Comparison of ENCODE assay signal across 8 cellular contexts in the genomic region with DNA sequence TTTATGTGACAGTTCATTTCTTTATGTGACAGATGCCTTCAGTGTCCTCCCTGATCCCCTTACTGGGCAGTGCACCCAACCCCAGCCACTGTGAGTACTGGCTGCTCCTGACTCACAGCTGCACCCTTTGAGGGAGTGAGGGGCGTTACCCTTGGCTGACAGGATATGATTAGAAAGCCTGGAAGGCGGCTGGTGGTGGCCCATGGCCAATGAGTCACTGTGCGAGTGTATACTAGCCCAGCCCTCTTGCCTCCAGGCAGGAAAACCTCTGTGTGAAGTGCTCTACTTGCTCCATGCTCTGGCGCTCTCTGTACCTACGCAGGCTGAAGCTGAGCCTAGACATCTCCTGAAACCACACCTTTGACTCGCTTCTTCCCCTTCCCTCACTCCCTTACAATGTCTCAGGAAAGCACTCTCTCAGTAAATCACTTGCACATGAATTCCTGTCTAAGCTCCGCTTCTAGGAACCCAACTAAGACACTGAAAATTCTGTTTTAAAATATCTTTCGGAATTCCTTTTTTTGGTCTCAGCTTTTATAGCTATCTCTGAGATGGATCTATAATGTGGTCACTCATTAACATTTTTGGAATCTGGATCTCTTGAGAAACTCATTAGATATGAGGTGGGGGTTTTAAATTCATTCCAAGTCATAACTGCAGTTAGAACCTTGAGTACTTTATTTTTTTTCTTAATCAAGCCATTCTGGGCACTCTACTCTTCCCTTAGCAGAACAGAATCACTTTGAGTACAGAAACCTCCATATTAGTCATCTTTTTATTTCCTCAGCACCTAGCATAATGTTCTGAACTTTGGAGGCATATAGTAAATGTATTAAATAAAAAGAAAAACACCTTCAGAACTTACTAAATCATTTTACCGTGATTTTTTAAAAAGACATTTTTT. TPM values are rescaled to one million over a fixed set of nuclear protein-coding genes. Genes with fewer than 3 reads are reported as not detected.
DNase-seq lines count a peak whose midpoint lies in the region; ATAC-seq lines count a peak whose summit lies in the region.

No MANE protein-coding gene starts in this region.

- DNase-seq in ELR (ENCODE audit: low read depth) (peak; percentile 100), left ventricle myocardium superior (peak; percentile 90), GM19238 (ENCODE audit: insufficient read length, low spot score) (no peak)
- DNase-seq in activated T-cell treated with anti-CD3 and anti-CD28 coated beads, Interleukin-2, amount 50 U/mL, for 48 hours = peak; percentile 42 to 49
- peak; percentile 53 for DNase-seq in stimulated activated CD4-positive, alpha-beta T cell treated with anti-CD3 and anti-CD28 coated beads, Interleukin-1b, Interleukin-23, amount 100 ng/mL, for 48 hours

- no peak overlapping the region for H3K4me3 ChIP-seq in HUES6 (ENCODE audit: low read depth, low read length)

- H3K9me3 ChIP-seq in HUES6 (ENCODE audit: control insufficient read depth, insufficient read depth, low read depth, low read length) = no peaks in the 10 kb centered on the region

- peak overlapping the region; percentile 9; the same call in 1 of the 2 replicates for H3K27ac ChIP-seq in HUES6 (ENCODE audit: low read depth, low read length)

- intact Hi-C loops in left ventricle myocardium superior (cut with micrococcal nuclease) = no loop called here

- no peak overlapping the region for H3K9ac ChIP-seq in HUES6 (ENCODE audit: low read length)

- H3K27me3 ChIP-seq in HUES6 (ENCODE audit: control insufficient read depth, insufficient read depth, low read length) = no peaks in the 10 kb centered on the region

- ATAC-seq in left ventricle myocardium superior (peak; percentile 100), GM18907 (IDR thresholded peaks at IDR 0.05; ENCODE audit: unreplicated experiment) (no peak), GM21390 (IDR thresholded peaks at IDR 0.05; ENCODE audit: unreplicated experiment) (no peak)

- H3K4me1 ChIP-seq in HUES6 (ENCODE audit: control insufficient read depth, insufficient read depth, low read length) = peaks cover 15% of the 10 kb centered on the region

- H3K36me3 ChIP-seq in HUES6 (ENCODE audit: control insufficient read depth, insufficient read depth, low read length) = no peaks in the 10 kb centered on the region

RNA-seq across cellular contexts. Expression of a gene that starts 25.3 kb away (rescaled TPM):
- total RNA-seq in left ventricle myocardium superior = 24.1 TPM
